In genomic region chr22:43381693-43382092, GRCh38 we compare ENCODE assay signal across 18 cellular contexts. TPM values are rescaled to one million over a fixed set of nuclear protein-coding genes. Genes with fewer than 3 reads are reported as not detected.
DNase-seq lines count a peak whose midpoint lies in the region; ATAC-seq, FAIRE-seq and TF ChIP-seq lines count a peak whose summit lies in the region.
"Had no signal": no experiment of that assay in that cellular context is flagged by ENCODE, and none has a peak within 500 bp of the region (broad histone marks: within the 10 kb centered on the region; RNA-seq: fewer than 3 reads in every experiment).

No MANE protein-coding gene starts in this region.

- H3K9me1 ChIP-seq in IMR-90 (ENCODE audit: insufficient read depth, low read length): no peaks in the 10 kb centered on the region

- H4K5ac ChIP-seq in IMR-90 (ENCODE audit: low read depth, low read length): no peak overlapping the region

- peaks cover 57% of the 10 kb centered on the region for H3K27me3 Mint-ChIP-seq in T-helper 17 cell

- H3K4me1 Mint-ChIP-seq in T-helper 17 cell: peaks cover 15% of the 10 kb centered on the region

- no peak overlapping the region for H2AK9ac ChIP-seq in IMR-90 (replicated peaks; ENCODE audit: low read depth, low read length, poor library complexity)

- no peaks in the 10 kb centered on the region for H3K79me2 ChIP-seq in HepG2 (ENCODE audit: insufficient read depth, low read length)

- H3K9me3 ChIP-seq in IMR-90 (ENCODE audit: control insufficient read depth, insufficient read depth, low read length) (0 out of 2 replicates have a peak, but pooled peaks cover 2% of the 10 kb centered on the region), T-helper 17 cell (ENCODE audit: control insufficient read depth, low read length, poor library complexity, severe bottlenecking) (no peaks in the 10 kb centered on the region), kidney (ENCODE audit: control insufficient read depth in 1 of 2, low read length in 2 of 2) (no peaks in the 10 kb centered on the region), HepG2 (ENCODE audit: low read length) (no peaks in the 10 kb centered on the region)
- H3K9me3 ChIP-seq: esophagus muscularis mucosa had no signal

- H2BK120ac ChIP-seq in IMR-90 (ENCODE audit: low read depth, low read length): no peak overlapping the region

- intact Hi-C loops in IMR-90 (cut with micrococcal nuclease) (no loop called here), kidney (cut with DNase I) (no loop called here), HepG2 (cut with micrococcal nuclease; ENCODE audit: unreplicated experiment) (no loop called here)

- no peak overlapping the region for H3K56ac ChIP-seq in IMR-90 (ENCODE audit: extremely low read depth, insufficient read depth, low read length)

- H4K20me1 ChIP-seq in IMR-90 (ENCODE audit: insufficient read depth, low read length): no peaks in the 10 kb centered on the region
- H4K20me1 ChIP-seq in HepG2 (ENCODE audit: insufficient read depth, low read length): no peaks in the 10 kb centered on the region

- no peak overlapping the region for H2BK15ac ChIP-seq in IMR-90 (ENCODE audit: low read depth, low read length)

- H2BK5ac ChIP-seq in IMR-90 (ENCODE audit: low read depth, low read length, poor library complexity, severe bottlenecking): no peak overlapping the region

- H3K79me1 ChIP-seq in IMR-90 (ENCODE audit: low read depth in 1 of 2, low read length in 2 of 2): no peaks in the 10 kb centered on the region

- no peak for FAIRE-seq in kidney (lab: Jason Lieb, UNC)
- no peak for FAIRE-seq in HepG2 (lab: Jason Lieb, UNC)

- H3K27me3 ChIP-seq in IMR-90 (ENCODE audit: control insufficient read depth, insufficient read depth, low read length) (peaks cover 16% of the 10 kb centered on the region), HepG2 (ENCODE audit: control insufficient read depth in 1 of 2, insufficient read depth in 2 of 2, low read length in 2 of 2) (no peaks in the 10 kb centered on the region)

- POLR2A ChIA-PET in IMR-90 (lab: Charles Lee; ENCODE audit: unreplicated experiment): no interaction called here
- POLR2A ChIA-PET in HepG2 (lab: Yijun Ruan, JAX): no interaction called here

- BruUV-seq in IMR-90 (replicated peaks; lab: Mats Ljungman, UMichigan) (no TSS peak), HepG2 (replicated peaks; lab: Mats Ljungman, UMichigan) (no TSS peak)

- H3K14ac ChIP-seq in IMR-90 (replicated peaks; ENCODE audit: low read depth, low read length): no peak overlapping the region

- H3K4me1 ChIP-seq in IMR-90 (ENCODE audit: control insufficient read depth, insufficient read depth, low read length) (peaks cover 2% of the 10 kb centered on the region; the same call in 1 of the 2 replicates), kidney (ENCODE audit: control insufficient read depth in 1 of 2, insufficient read depth in 1 of 2, low read depth in 1 of 2, low read length in 2 of 2) (peaks cover 5 to 10% of the 10 kb centered on the region in 2 donors), HepG2 (ENCODE audit: insufficient read depth, low read length) (peaks cover 52% of the 10 kb centered on the region)

- no peak overlapping the region for H3K4me3 Mint-ChIP-seq in T-helper 17 cell
- H3K4me3 Mint-ChIP-seq: activated T-helper 1 cell treated with anti-CD3 and anti-CD28 coated beads, Interleukin-12 subunit alpha, Interleukin-12 subunit beta, Interleukin-2, Interleukin-4 antibody, amounts not matched to agents 30 ng/mL and 10 ng/mL and 1 ng/mL, durations not matched to agents 14 hours and 24 hours and 36 hours; CD14-positive monocyte had no signal

- TF ChIP-seq CTCF in IMR-90 (conservative IDR thresholded peaks at IDR 0.05; ENCODE audit: low read depth, low read length) (no peak), kidney (IDR thresholded peaks at IDR 0.05; ENCODE audit: borderline replicate concordance, extremely low read depth, insufficient read depth) (no peak), HepG2 (CRISPR knock-in tag; IDR thresholded peaks at IDR 0.05) (no peak)

- no peaks in the 10 kb centered on the region for H3K36me3 Mint-ChIP-seq in T-helper 17 cell (ENCODE audit: low read depth)
- H3K36me3 Mint-ChIP-seq: CD14-positive monocyte had no signal

- CTCF ChIA-PET in IMR-90 (lab: Yijun Ruan, JAX): interaction anchor here (0.9 kb wide), 1 partner anchor 10 kb away, joined by 3 read pairs; no protein-coding TSS in a partner anchor
- CTCF ChIA-PET in HepG2 (lab: Yijun Ruan, JAX; ENCODE audit: low intra/inter-chr PET ratio, low total read pairs): no interaction called here

- in situ Hi-C loops in IMR-90 (cut with MboI; ENCODE audit: low sequenced_read_pairs) (loop anchor here (25.0 kb wide), 1 partner anchor 1256 kb away; no protein-coding TSS in a partner anchor), HepG2 (cut with HindIII; ENCODE audit: extremely low pct_ligation_motif_present, low pct_unique_long_range_greater_than_20kb) (no loop called here), ACHN (cut with HindIII; ENCODE audit: low pct_ligation_motif_present, low pct_unique_long_range_greater_than_20kb, low sequenced_read_pairs) (no loop called here)

- no peak overlapping the region for H2AK5ac ChIP-seq in IMR-90 (ENCODE audit: low read depth, low read length)

- no peak overlapping the region for H3K9ac ChIP-seq in IMR-90 (ENCODE audit: low read depth, low read length)
- no peak overlapping the region for H3K9ac ChIP-seq in kidney (ENCODE audit: low read length in 2 of 2)
- no peak overlapping the region for H3K9ac ChIP-seq in HepG2 (ENCODE audit: insufficient read depth, low read depth, low read length)

- no peak overlapping the region for H3K4me3 ChIP-seq in IMR-90 (ENCODE audit: insufficient read depth, low read depth, low read length)
- no peak overlapping the region for H3K4me3 ChIP-seq in kidney (ENCODE audit: low read length in 2 of 2)
- no peak overlapping the region for H3K4me3 ChIP-seq in HepG2 (replicated peaks in 1 of 3; ENCODE audit: insufficient read depth in 1 of 3, low read depth in 2 of 3, low read length in 3 of 3)
- H3K4me3 ChIP-seq: esophagus muscularis mucosa had no signal

- TF ChIP-seq POLR2A in IMR-90 (IDR thresholded peaks at IDR 0.05; ENCODE audit: low read depth, low read length): no peak
- TF ChIP-seq POLR2A in HepG2 (IDR thresholded peaks at IDR 0.05; ENCODE audit: insufficient read depth in 1 of 2, low read depth in 2 of 2, low read length in 2 of 2): no peak

- H3K36me3 ChIP-seq in IMR-90 (ENCODE audit: control insufficient read depth, insufficient read depth, low read length): no peaks in the 10 kb centered on the region
- H3K36me3 ChIP-seq in kidney (ENCODE audit: control insufficient read depth in 1 of 2, insufficient read depth in 2 of 2, low read length in 2 of 2): no peaks in the 10 kb centered on the region
- H3K36me3 ChIP-seq in HepG2 (replicated peaks in 1 of 2; ENCODE audit: control insufficient read depth in 1 of 2, insufficient read depth in 2 of 2, low read length in 2 of 2): no peaks in the 10 kb centered on the region
- H3K36me3 ChIP-seq: esophagus muscularis mucosa had no signal

- 60% methylated on average over 1 of the region's 6 CpGs; no CpG with 5 or more reads in 1 of the 2 experiments for WGBS in IMR-90 (ENCODE audit: extremely low coverage in 2 of 2, insufficient read length in 1 of 2), 2 experiments
- WGBS in HepG2 (ENCODE audit: low lambda C conversion rate): 64% methylated on average over 6 of the region's 6 CpGs

- dilution Hi-C loops in IMR-90 (cut with HindIII; ENCODE audit: low sequenced_read_pairs, unreplicated experiment): no loop called here

- no peak overlapping the region for H4K91ac ChIP-seq in IMR-90 (ENCODE audit: insufficient read depth, low read depth, low read length)

- no peak overlapping the region for H3K23ac ChIP-seq in IMR-90 (ENCODE audit: low read depth, low read length)

- no peak overlapping the region for H2BK20ac ChIP-seq in IMR-90 (ENCODE audit: low read depth, low read length)

- DNase-seq in GDM1 (lab: John Stamatoyannopoulos, UW): peak; percentile 47
- DNase-seq in IMR-90: peak; percentile 4
- no peak for DNase-seq in T-helper 17 cell
- peak; percentile 25 for DNase-seq in kidney
- DNase-seq in iPS-NIHi11 (ENCODE audit: low spot score): no peak
- no peak for DNase-seq in HepG2 (ENCODE audit: low spot score)
- no peak for DNase-seq in AG08396 (ENCODE audit: low spot score)
- DNase-seq in ACHN: no peak
- DNase-seq: MM.1S; NCI-H2107; NCI-H774; stimulated activated CD4-positive, alpha-beta T cell treated with anti-CD3 and anti-CD28 coated beads, Interleukin-15, amount 100 ng/mL, for 24 hours; T-helper 9 cell had no signal

- no peak overlapping the region for H3K18ac ChIP-seq in IMR-90 (ENCODE audit: low read depth, low read length)

- TF ChIP-seq RAD21 in IMR-90 (IDR thresholded peaks at IDR 0.05; ENCODE audit: low read length) (no peak), HepG2 (CRISPR knock-in tag; IDR thresholded peaks at IDR 0.05) (no peak)

- H3K27ac Mint-ChIP-seq in T-helper 17 cell: no peak overlapping the region
- H3K27ac Mint-ChIP-seq: activated T-helper 1 cell treated with anti-CD3 and anti-CD28 coated beads, Interleukin-12 subunit alpha, Interleukin-12 subunit beta, Interleukin-2, Interleukin-4 antibody, amounts not matched to agents 30 ng/mL and 10 ng/mL and 1 ng/mL, durations not matched to agents 14 hours and 24 hours and 36 hours; progenitor cell of endocrine pancreas had no signal

- no peak for ATAC-seq in IMR-90 (ENCODE audit: low read depth)
- ATAC-seq in T-helper 17 cell: peak; percentile 57
- no peak for ATAC-seq in HepG2

- no peak overlapping the region for H2AFZ ChIP-seq in IMR-90 (replicated peaks; ENCODE audit: low read length, poor library complexity)
- no peak overlapping the region for H2AFZ ChIP-seq in HepG2 (ENCODE audit: low read length)

- H3K4me2 ChIP-seq in IMR-90 (ENCODE audit: low read depth, low read length) (no peak overlapping the region), HepG2 (ENCODE audit: low read depth, low read length) (no peak overlapping the region)

- no peak for TF ChIP-seq EP300 in HepG2 (IDR thresholded peaks at IDR 0.05; ENCODE audit: low read depth in 2 of 2, low read length in 2 of 2)
- TF ChIP-seq EP300 in HepG2 (CRISPR knock-in tag; IDR thresholded peaks at IDR 0.05; ENCODE audit: borderline replicate concordance): no peak

- no peak overlapping the region for H3K4ac ChIP-seq in IMR-90 (ENCODE audit: low read depth, low read length)

- no peak overlapping the region for H4K8ac ChIP-seq in IMR-90 (ENCODE audit: low read depth in 2 of 2, low read length in 2 of 2)

- H3K27ac ChIP-seq in IMR-90 (ENCODE audit: insufficient read depth, low read length): no peak overlapping the region
- no peak overlapping the region for H3K27ac ChIP-seq in kidney (ENCODE audit: low read depth in 2 of 2, low read length in 2 of 2)
- no peak overlapping the region for H3K27ac ChIP-seq in HepG2 (ENCODE audit: extremely low read length, insufficient read depth, low read length)
- H3K27ac ChIP-seq: esophagus muscularis mucosa had no signal

RNA-seq across cellular contexts. Expression of gene MPPED1, which starts 30.1 kb away (rescaled TPM):
- total RNA-seq in IMR-90 (2012; rRNA removed) (not detected in 2 replicates), T-helper 17 cell (not detected), kidney (not detected), HepG2 (2016; rRNA removed; fragmentation: Illumina TruSeq; extraction: Trizol) (not detected in 2 replicates)
- polyA plus RNA-seq in IMR-90 (2012; rRNA removed) (not detected in 2 replicates), kidney (ENCODE audit: insufficient read depth, low read depth, low replicate concordance) (not detected), HepG2 (2011; rRNA removed) (0.77 and 1.2 TPM in 2 replicates)
- polyA plus RNA-seq in IMR-90 (2012; cell fraction: cytosol; rRNA removed): not detected in 2 replicates
- not detected in 2 replicates for polyA plus RNA-seq in IMR-90 (2012; cell fraction: nucleus; rRNA removed; ENCODE audit: low replicate concordance)
- total RNA-seq in HepG2 (2016; cell fraction: cytosol; rRNA removed; fragmentation: Illumina TruSeq; extraction: Trizol; ENCODE audit: low read depth): not detected in 2 replicates
- not detected in 2 replicates for total RNA-seq in HepG2 (2016; cell fraction: insoluble cytoplasmic fraction; rRNA removed; fragmentation: Illumina TruSeq; extraction: Trizol)
- total RNA-seq in HepG2 (2016; cell fraction: membrane; rRNA removed; fragmentation: Illumina TruSeq; extraction: Trizol): not detected in 2 replicates
- total RNA-seq in HepG2 (2016; cell fraction: nucleus; rRNA removed; fragmentation: Illumina TruSeq; extraction: Trizol): not detected in 2 replicates
- polyA plus RNA-seq in HepG2 (2011; cell fraction: cytosol; rRNA removed): 0.78 and 0.81 TPM in 2 replicates
- polyA plus RNA-seq in HepG2 (2011; cell fraction: nucleus; rRNA removed): 0.59 and 0.83 TPM in 2 replicates
- 0.63 and 0.94 TPM in 2 replicates for polyA plus RNA-seq in HepG2 (2012)
- polyA plus RNA-seq in HepG2 (2016; cell fraction: cytosol; fragmentation: Illumina TruSeq; extraction: Trizol; ENCODE audit: low read depth): not detected in 2 replicates
- not detected in 2 replicates for polyA plus RNA-seq in HepG2 (2016; cell fraction: insoluble cytoplasmic fraction; fragmentation: Illumina TruSeq; extraction: Trizol; ENCODE audit: low read depth)
- not detected in 2 replicates for polyA plus RNA-seq in HepG2 (2016; cell fraction: membrane; fragmentation: Illumina TruSeq; extraction: Trizol; ENCODE audit: low read depth)
- not detected in 2 replicates for polyA plus RNA-seq in HepG2 (2016; cell fraction: nucleus; fragmentation: Illumina TruSeq; extraction: Trizol; ENCODE audit: insufficient read depth, low read depth)
- 0.90 TPM in 1 of 2 replicates, not detected in the other for polyA minus RNA-seq in HepG2 (2011; rRNA and poly(A)+ RNA removed; ENCODE audit: low replicate concordance)
- 0.44 and 0.49 TPM in 2 replicates for polyA minus RNA-seq in HepG2 (2011; cell fraction: cytosol; rRNA and poly(A)+ RNA removed)
- polyA minus RNA-seq in HepG2 (2011; cell fraction: nucleus; rRNA and poly(A)+ RNA removed): 0.26 and 0.75 TPM in 2 replicates
- total RNA-seq: activated T-helper 1 cell treated with anti-CD3 and anti-CD28 coated beads, Interleukin-12 subunit alpha, Interleukin-12 subunit beta, Interleukin-2, Interleukin-4 antibody, amounts not matched to agents 30 ng/mL and 10 ng/mL and 1 ng/mL, durations not matched to agents 14 hours and 24 hours and 36 hours; esophagus muscularis mucosa; subcutaneous adipose tissue had no signal
- polyA plus RNA-seq: CD14-positive monocyte had no signal

RNA-seq across cellular contexts. Expression of gene SCUBE1, which starts 38.5 kb away (rescaled TPM):
- total RNA-seq in IMR-90 (2012; rRNA removed) (not detected in 2 replicates), T-helper 17 cell (not detected), kidney (7.1 TPM), HepG2 (2016; rRNA removed; fragmentation: Illumina TruSeq; extraction: Trizol) (under 0.01 TPM in 1 of 2 replicates, not detected in the other)
- polyA plus RNA-seq in IMR-90 (2012; rRNA removed) (not detected in 2 replicates), kidney (ENCODE audit: insufficient read depth, low read depth, low replicate concordance) (2.3 TPM), HepG2 (2011; rRNA removed) (0.04 and 0.05 TPM in 2 replicates)
- not detected in 2 replicates for polyA plus RNA-seq in IMR-90 (2012; cell fraction: cytosol; rRNA removed)
- polyA plus RNA-seq in IMR-90 (2012; cell fraction: nucleus; rRNA removed; ENCODE audit: low replicate concordance): not detected in 2 replicates
- not detected in 2 replicates for total RNA-seq in HepG2 (2016; cell fraction: cytosol; rRNA removed; fragmentation: Illumina TruSeq; extraction: Trizol; ENCODE audit: low read depth)
- under 0.01 and 0.06 TPM in 2 replicates for total RNA-seq in HepG2 (2016; cell fraction: insoluble cytoplasmic fraction; rRNA removed; fragmentation: Illumina TruSeq; extraction: Trizol)
- total RNA-seq in HepG2 (2016; cell fraction: membrane; rRNA removed; fragmentation: Illumina TruSeq; extraction: Trizol): 0.06 TPM in 1 of 2 replicates, not detected in the other
- not detected in 2 replicates for total RNA-seq in HepG2 (2016; cell fraction: nucleus; rRNA removed; fragmentation: Illumina TruSeq; extraction: Trizol)
- 0.05 TPM in 1 of 2 replicates, not detected in the other for polyA plus RNA-seq in HepG2 (2011; cell fraction: cytosol; rRNA removed)
- polyA plus RNA-seq in HepG2 (2011; cell fraction: nucleus; rRNA removed): 0.02 and 0.09 TPM in 2 replicates
- polyA plus RNA-seq in HepG2 (2012): not detected in 2 replicates
- not detected in 2 replicates for polyA plus RNA-seq in HepG2 (2016; cell fraction: cytosol; fragmentation: Illumina TruSeq; extraction: Trizol; ENCODE audit: low read depth)
- not detected in 2 replicates for polyA plus RNA-seq in HepG2 (2016; cell fraction: insoluble cytoplasmic fraction; fragmentation: Illumina TruSeq; extraction: Trizol; ENCODE audit: low read depth)
- not detected in 2 replicates for polyA plus RNA-seq in HepG2 (2016; cell fraction: membrane; fragmentation: Illumina TruSeq; extraction: Trizol; ENCODE audit: low read depth)
- polyA plus RNA-seq in HepG2 (2016; cell fraction: nucleus; fragmentation: Illumina TruSeq; extraction: Trizol; ENCODE audit: insufficient read depth, low read depth): not detected in 2 replicates
- polyA minus RNA-seq in HepG2 (2011; rRNA and poly(A)+ RNA removed; ENCODE audit: low replicate concordance): not detected in 2 replicates
- polyA minus RNA-seq in HepG2 (2011; cell fraction: cytosol; rRNA and poly(A)+ RNA removed): not detected in 2 replicates
- polyA minus RNA-seq in HepG2 (2011; cell fraction: nucleus; rRNA and poly(A)+ RNA removed): not detected in 2 replicates
- total RNA-seq: activated T-helper 1 cell treated with anti-CD3 and anti-CD28 coated beads, Interleukin-12 subunit alpha, Interleukin-12 subunit beta, Interleukin-2, Interleukin-4 antibody, amounts not matched to agents 30 ng/mL and 10 ng/mL and 1 ng/mL, durations not matched to agents 14 hours and 24 hours and 36 hours had no signal

Comparison
In these comparisons a context has a peak if more than half of its experiments do, and no peak if none do; other contexts are left out.
1. DNase-seq: peak in GDM1 (single experiment), IMR-90 (single experiment) and kidney (single experiment); none in T-helper 17 cell (0 of 3), iPS-NIHi11 (single experiment), HepG2 (single experiment), AG08396 (single experiment) and ACHN (single experiment).